ENCODE assay signal across 34 cellular contexts in the genomic region with DNA sequence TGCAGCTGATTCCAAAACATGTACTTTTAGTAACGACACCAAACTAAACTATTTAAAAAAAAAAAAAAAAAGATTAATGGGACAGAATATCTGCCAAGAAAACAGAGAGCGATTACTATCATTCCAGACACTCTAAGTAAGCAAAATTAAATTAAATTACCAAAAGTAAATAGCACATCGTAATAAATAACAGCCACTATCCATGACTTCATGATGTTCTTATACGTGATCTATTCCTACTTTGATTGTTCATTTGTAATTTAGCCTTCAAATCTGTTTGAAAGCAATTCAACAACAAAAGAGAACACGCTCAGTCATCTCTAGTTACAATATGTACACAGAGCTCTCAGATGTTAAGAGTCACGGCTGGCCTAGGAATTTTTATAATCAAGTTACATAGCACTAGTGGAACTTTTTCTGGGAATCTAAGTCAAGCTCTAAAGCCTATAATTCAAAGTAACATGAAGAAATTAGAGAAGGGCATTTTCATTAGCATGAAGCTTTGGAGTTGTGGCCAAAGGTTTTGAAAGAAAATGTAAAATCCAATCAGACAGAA.
DNase-seq lines count a peak whose midpoint lies in the region; FAIRE-seq and TF ChIP-seq lines count a peak whose summit lies in the region.
"Had no signal": no experiment of that assay in that cellular context is flagged by ENCODE, and none has a peak within 500 bp of the region (broad histone marks: within the 10 kb centered on the region; RNA-seq: fewer than 3 reads in every experiment).

No MANE protein-coding gene starts in this region.

- no peaks in the 10 kb centered on the region for H3K27me3 Mint-ChIP-seq in progenitor cell of endocrine pancreas
- H3K27me3 Mint-ChIP-seq: dendritic cell treated with granulocyte-macrophage colony-stimulating factor and Interleukin-4, amounts not matched to agents 40 ng/mL and 50 ng/mL, for 4 days; type B pancreatic cell had no signal

- H3K4me1 ChIP-seq in prostate gland (replicated peaks) (no peaks in the 10 kb centered on the region), kidney (ENCODE audit: control insufficient read depth in 1 of 2, insufficient read depth in 1 of 2, low read depth in 1 of 2, low read length in 2 of 2) (no peaks in the 10 kb centered on the region)
- H3K4me1 ChIP-seq: lower lobe of right lung had no signal

- TF ChIP-seq CTCF in VCaP (conservative IDR thresholded peaks at IDR 0.05): no peak
- TF ChIP-seq CTCF in prostate gland (IDR thresholded peaks at IDR 0.05): no peak
- no peak for TF ChIP-seq CTCF in kidney (IDR thresholded peaks at IDR 0.05; ENCODE audit: borderline replicate concordance, extremely low read depth, insufficient read depth)
- no peak for TF ChIP-seq CTCF in progenitor cell of endocrine pancreas (IDR thresholded peaks at IDR 0.05; ENCODE audit: unreplicated experiment)

- FAIRE-seq in kidney (lab: Jason Lieb, UNC): no peak
- FAIRE-seq: frontal cortex, GM12891, H54, HTR-8/SVneo had no signal

- intact Hi-C loops in prostate gland (cut with DNase I): no loop called here
- intact Hi-C loops in kidney (cut with DNase I): no loop called here

- DNase-seq in NCI-H510A treated with DMSO at 0.1 percent for 48 hours (lab: John Stamatoyannopoulos, UW): peak; percentile 28
- no peak for DNase-seq in NCI-H510A (lab: John Stamatoyannopoulos, UW)
- peak; percentile 23 for DNase-seq in NCI-H345 (lab: John Stamatoyannopoulos, UW)
- DNase-seq in prostate gland (ENCODE audit: low spot score): peak; percentile 28
- no peak for DNase-seq in kidney
- DNase-seq in COLO829 (ENCODE audit: low spot score): no peak
- DNase-seq in progenitor cell of endocrine pancreas (ENCODE audit: low spot score, unreplicated experiment): no peak
- DNase-seq: ACHN; activated CD8-positive, alpha-beta memory T cell treated with anti-CD3 and anti-CD28 coated beads, Interleukin-2, amount 50 U/mL, for 48 hours; activated CD8-positive, alpha-beta T cell treated with anti-CD3 and anti-CD28 coated beads for 36 hours; activated naive CD4-positive, alpha-beta T cell treated with anti-CD3 and anti-CD28 coated beads for 36 hours; CD4-positive, alpha-beta memory T cell; central memory CD4-positive, alpha-beta T cell; esophagus squamous epithelium; heart right ventricle; kidney glomerular epithelial cell; lower lobe of right lung; naive thymus-derived CD4-positive, alpha-beta T cell; NCI-H1048; NCI-H2227 treated with DMSO at 0.1 percent for 48 hours; NK-92 treated with Interleukin-12 subunit alpha and Interleukin-12 subunit beta, amount 100 ng/mL, for 24 hours; occipital lobe; stimulated activated CD4-positive, alpha-beta T cell treated with anti-CD3 and anti-CD28 coated beads, Interleukin-15, amount 100 ng/mL, for 24 hours; stimulated activated CD4-positive, alpha-beta T cell treated with anti-CD3 and anti-CD28 coated beads, Interleukin-4, amount 100 ng/mL, for 4 hours; T-helper 2 cell had no signal

- no peak overlapping the region for H3K27ac Mint-ChIP-seq in progenitor cell of endocrine pancreas
- H3K27ac Mint-ChIP-seq: activated CD8-positive, alpha-beta T cell treated with anti-CD3 and anti-CD28 coated beads for 36 hours; activated naive CD4-positive, alpha-beta T cell treated with anti-CD3 and anti-CD28 coated beads for 36 hours; B cell; CD4-positive, alpha-beta memory T cell; dendritic cell treated with granulocyte-macrophage colony-stimulating factor and Interleukin-4, amounts not matched to agents 40 ng/mL and 50 ng/mL, for 4 days; naive thymus-derived CD4-positive, alpha-beta T cell; stimulated activated effector memory CD8-positive, alpha-beta T cell treated with anti-CD3 and anti-CD28 coated beads, Interleukin-12 subunit alpha, Interleukin-12 subunit beta, amount 100 ng/mL, for 72 hours; type B pancreatic cell had no signal

- no peak for TF ChIP-seq POLR2A in prostate gland (IDR thresholded peaks at IDR 0.05)

- H3K36me3 ChIP-seq in prostate gland (no peaks in the 10 kb centered on the region), kidney (ENCODE audit: control insufficient read depth in 1 of 2, insufficient read depth in 2 of 2, low read length in 2 of 2) (no peaks in the 10 kb centered on the region)
- H3K36me3 ChIP-seq: esophagus squamous epithelium, heart right ventricle, lower lobe of right lung had no signal

- H3K27me3 ChIP-seq in prostate gland (replicated peaks; ENCODE audit: insufficient read depth): no peaks in the 10 kb centered on the region
- H3K27me3 ChIP-seq: esophagus squamous epithelium, heart right ventricle had no signal

- 12% methylated on average over 6 of the region's 6 CpGs for WGBS in prostate gland

- no peaks in the 10 kb centered on the region for H3K9me3 Mint-ChIP-seq in progenitor cell of endocrine pancreas (ENCODE audit: low read depth)
- H3K9me3 Mint-ChIP-seq: activated CD8-positive, alpha-beta T cell treated with anti-CD3 and anti-CD28 coated beads for 36 hours; activated naive CD4-positive, alpha-beta T cell treated with anti-CD3 and anti-CD28 coated beads for 36 hours; dendritic cell treated with granulocyte-macrophage colony-stimulating factor and Interleukin-4, amounts not matched to agents 40 ng/mL and 50 ng/mL, for 4 days; stimulated activated effector memory CD8-positive, alpha-beta T cell treated with anti-CD3 and anti-CD28 coated beads, Interleukin-12 subunit alpha, Interleukin-12 subunit beta, amount 100 ng/mL, for 72 hours; type B pancreatic cell had no signal

- H3K27ac ChIP-seq in VCaP (peak overlapping the region; percentile 10; the same call in 1 of the 2 replicates), prostate gland (peak overlapping the region; percentile 36 to 37), kidney (ENCODE audit: low read depth in 2 of 2, low read length in 2 of 2) (no peak overlapping the region)
- H3K27ac ChIP-seq: esophagus squamous epithelium, heart right ventricle, lower lobe of right lung had no signal

- H3K4me3 Mint-ChIP-seq in progenitor cell of endocrine pancreas (ENCODE audit: low read depth): no peak overlapping the region
- H3K4me3 Mint-ChIP-seq: activated CD8-positive, alpha-beta T cell treated with anti-CD3 and anti-CD28 coated beads for 36 hours; activated naive CD4-positive, alpha-beta T cell treated with anti-CD3 and anti-CD28 coated beads for 36 hours; B cell; CD4-positive, alpha-beta memory T cell; dendritic cell treated with granulocyte-macrophage colony-stimulating factor and Interleukin-4, amounts not matched to agents 40 ng/mL and 50 ng/mL, for 4 days; naive thymus-derived CD4-positive, alpha-beta T cell; stimulated activated effector memory CD8-positive, alpha-beta T cell treated with anti-CD3 and anti-CD28 coated beads, Interleukin-12 subunit alpha, Interleukin-12 subunit beta, amount 100 ng/mL, for 72 hours; type B pancreatic cell had no signal

- no peaks in the 10 kb centered on the region for H3K36me3 Mint-ChIP-seq in progenitor cell of endocrine pancreas (ENCODE audit: insufficient read depth)
- H3K36me3 Mint-ChIP-seq: CD4-positive, alpha-beta memory T cell; naive thymus-derived CD4-positive, alpha-beta T cell; stimulated activated effector memory CD8-positive, alpha-beta T cell treated with anti-CD3 and anti-CD28 coated beads, Interleukin-12 subunit alpha, Interleukin-12 subunit beta, amount 100 ng/mL, for 72 hours had no signal

- no peak overlapping the region for H3K9ac ChIP-seq in kidney (ENCODE audit: low read length in 2 of 2)

- H3K4me3 ChIP-seq in prostate gland: no peak overlapping the region
- H3K4me3 ChIP-seq in kidney (ENCODE audit: low read length in 2 of 2): no peak overlapping the region
- H3K4me3 ChIP-seq: esophagus squamous epithelium, heart right ventricle, lower lobe of right lung had no signal

- H3K4me1 Mint-ChIP-seq in progenitor cell of endocrine pancreas (ENCODE audit: low read depth): peaks cover 4% of the 10 kb centered on the region
- H3K4me1 Mint-ChIP-seq: B cell; CD4-positive, alpha-beta memory T cell; naive thymus-derived CD4-positive, alpha-beta T cell; stimulated activated effector memory CD8-positive, alpha-beta T cell treated with anti-CD3 and anti-CD28 coated beads, Interleukin-12 subunit alpha, Interleukin-12 subunit beta, amount 100 ng/mL, for 72 hours had no signal

- H3K9me3 ChIP-seq in prostate gland: no peaks in the 10 kb centered on the region
- no peaks in the 10 kb centered on the region for H3K9me3 ChIP-seq in kidney (ENCODE audit: control insufficient read depth in 1 of 2, low read length in 2 of 2)
- H3K9me3 ChIP-seq: esophagus squamous epithelium, heart right ventricle, lower lobe of right lung had no signal

Comparison
In these comparisons a context has a peak if more than half of its experiments do, and no peak if none do; other contexts are left out.
1. DNase-seq: peak in NCI-H510A treated with DMSO at 0.1 percent for 48 hours (single experiment), NCI-H345 (single experiment) and prostate gland (single experiment); none in NCI-H510A (single experiment), kidney (single experiment), COLO829 (single experiment) and progenitor cell of endocrine pancreas (single experiment).
2. H3K27ac ChIP-seq: peak in VCaP (single experiment) and prostate gland (2 of 2); none in kidney (0 of 2).